11 cellular contexts compared by ENCODE assay signal in the genomic region with DNA sequence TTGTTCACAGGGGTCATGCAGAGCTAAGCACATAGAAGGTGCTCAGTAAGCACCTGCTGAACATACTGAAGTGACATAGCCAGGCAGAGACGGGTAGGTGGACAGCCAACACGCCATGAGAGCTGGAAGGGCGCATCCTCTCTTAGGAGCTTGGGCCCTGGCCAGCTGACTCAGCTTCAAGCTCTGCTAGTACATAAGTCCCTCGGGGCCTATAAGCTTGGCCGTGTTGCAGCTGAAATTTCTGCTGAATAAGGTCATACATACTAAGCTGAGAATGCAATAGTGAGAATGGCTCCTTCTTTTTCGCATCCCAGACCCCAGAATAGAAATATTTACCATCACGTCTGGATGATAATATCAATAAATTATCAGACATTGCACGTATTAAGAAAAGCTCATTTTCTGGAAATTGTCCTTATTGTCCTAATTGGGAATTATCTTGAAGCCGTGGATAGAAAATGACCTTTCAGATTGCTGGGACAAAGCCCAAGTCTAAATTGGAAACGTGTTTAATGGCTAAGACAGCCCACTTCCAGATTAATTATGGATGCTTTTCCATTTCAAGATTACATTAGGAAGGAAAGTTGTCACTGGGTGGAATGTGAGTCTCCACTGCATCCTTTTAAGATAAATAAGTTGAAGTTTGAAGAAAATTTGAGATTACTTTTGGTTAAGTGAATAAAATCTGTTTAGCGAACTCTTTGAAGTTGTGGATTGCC.
DNase-seq lines count a peak whose midpoint lies in the region; ATAC-seq and TF ChIP-seq lines count a peak whose summit lies in the region.
"Had no signal": no experiment of that assay in that cellular context is flagged by ENCODE, and none has a peak within 500 bp of the region (broad histone marks: within the 10 kb centered on the region; RNA-seq: fewer than 3 reads in every experiment).

No MANE protein-coding gene starts in this region.

- peak; percentile 10 for DNase-seq in NCI-H748 (lab: John Stamatoyannopoulos, UW; ENCODE audit: unreplicated experiment)
- no peak for DNase-seq in NCI-H748 treated with DMSO at 0.1 percent for 48 hours (lab: John Stamatoyannopoulos, UW)
- DNase-seq in T-helper 17 cell = no peak
- peak; percentile 88 for DNase-seq in left ventricle myocardium superior
- DNase-seq in thoracic aorta (ENCODE audit: low spot score) = peak; percentile 25
- no peak for DNase-seq in effector memory CD8-positive, alpha-beta T cell

- H3K27ac ChIP-seq in thoracic aorta = no peak overlapping the region
- H3K27ac ChIP-seq: parathyroid adenoma, vagina had no signal

- no peaks in the 10 kb centered on the region for H3K36me3 Mint-ChIP-seq in T-helper 17 cell (ENCODE audit: low read depth)
- H3K36me3 Mint-ChIP-seq in effector memory CD8-positive, alpha-beta T cell (ENCODE audit: insufficient read depth) = no peaks in the 10 kb centered on the region

- no peak for ATAC-seq in T-helper 17 cell
- peak; percentile 94 for ATAC-seq in left ventricle myocardium superior
- no peak for ATAC-seq in thoracic aorta (ENCODE audit: insufficient number of reproducible peaks, low FRiP score, low read depth)
- ATAC-seq in HG03095 (IDR thresholded peaks at IDR 0.05; ENCODE audit: unreplicated experiment) = no peak
- no peak for ATAC-seq in GM18517 (IDR thresholded peaks at IDR 0.05; ENCODE audit: unreplicated experiment)
- ATAC-seq in effector memory CD8-positive, alpha-beta T cell (replicated peaks) = no peak

- H3K9me3 Mint-ChIP-seq in effector memory CD8-positive, alpha-beta T cell = no peaks in the 10 kb centered on the region
- H3K9me3 Mint-ChIP-seq: central memory CD8-positive, alpha-beta T cell had no signal

- H3K4me1 Mint-ChIP-seq in T-helper 17 cell = peaks cover 20% of the 10 kb centered on the region
- H3K4me1 Mint-ChIP-seq in effector memory CD8-positive, alpha-beta T cell (ENCODE audit: low read depth in 2 of 2) = no peaks in the 10 kb centered on the region

- no peaks in the 10 kb centered on the region for H3K27me3 ChIP-seq in thoracic aorta (replicated peaks; ENCODE audit: insufficient read depth)
- H3K27me3 ChIP-seq: vagina had no signal

- H3K27me3 Mint-ChIP-seq in T-helper 17 cell = no peaks in the 10 kb centered on the region
- peaks cover under 1 to 9% of the 10 kb centered on the region in 2 donors for H3K27me3 Mint-ChIP-seq in effector memory CD8-positive, alpha-beta T cell

- peak overlapping the region; percentile 32 for H3K27ac Mint-ChIP-seq in T-helper 17 cell
- H3K27ac Mint-ChIP-seq in effector memory CD8-positive, alpha-beta T cell = no peak overlapping the region

- H3K9me3 ChIP-seq in T-helper 17 cell (ENCODE audit: control insufficient read depth, low read length, poor library complexity, severe bottlenecking) = peaks cover 2% of the 10 kb centered on the region
- H3K9me3 ChIP-seq in thoracic aorta = no peaks in the 10 kb centered on the region
- H3K9me3 ChIP-seq: vagina had no signal

- no peak for TF ChIP-seq CTCF in thoracic aorta (IDR thresholded peaks at IDR 0.05)

- intact Hi-C loops in left ventricle myocardium superior (cut with micrococcal nuclease) = no loop called here

- peak overlapping the region; percentile 33 for H3K4me3 Mint-ChIP-seq in T-helper 17 cell
- no peak overlapping the region for H3K4me3 Mint-ChIP-seq in effector memory CD8-positive, alpha-beta T cell
- H3K4me3 Mint-ChIP-seq: central memory CD8-positive, alpha-beta T cell had no signal

- H3K4me1 ChIP-seq in thoracic aorta (ENCODE audit: control insufficient read depth in 1 of 2, low read depth in 2 of 2) = peaks cover 10 to 17% of the 10 kb centered on the region in 2 donors
- H3K4me1 ChIP-seq: parathyroid adenoma had no signal

- no peaks in the 10 kb centered on the region for H3K36me3 ChIP-seq in thoracic aorta
- H3K36me3 ChIP-seq: vagina had no signal

- no peak overlapping the region for H3K4me3 ChIP-seq in thoracic aorta
- H3K4me3 ChIP-seq: vagina had no signal

Comparison
In these comparisons a context has a peak if more than half of its experiments do, and no peak if none do; other contexts are left out.
1. DNase-seq: peak in NCI-H748 (single experiment), left ventricle myocardium superior (single experiment) and thoracic aorta (single experiment); none in NCI-H748 treated with DMSO at 0.1 percent for 48 hours (single experiment), T-helper 17 cell (0 of 3) and effector memory CD8-positive, alpha-beta T cell (0 of 3).